10 cellular contexts compared by ENCODE assay signal in genomic region chr10:123997486-123998196, GRCh38.
DNase-seq lines count a peak whose midpoint lies in the region; ATAC-seq, FAIRE-seq and TF ChIP-seq lines count a peak whose summit lies in the region.
"Had no signal": no experiment of that assay in that cellular context is flagged by ENCODE, and none has a peak within 500 bp of the region (broad histone marks: within the 10 kb centered on the region; RNA-seq: fewer than 3 reads in every experiment).

No MANE protein-coding gene starts in this region.

- H3K4me3 Mint-ChIP-seq in activated CD8-positive, alpha-beta memory T cell treated with anti-CD3 and anti-CD28 coated beads, Interleukin-2, amount 10 ng/mL, durations not matched to agents 7 days and 5 days, result no peak overlapping the region

- no peaks in the 10 kb centered on the region for H3K9me3 ChIP-seq in kidney (ENCODE audit: control insufficient read depth in 1 of 2, low read length in 2 of 2)

- intact Hi-C loops in kidney (cut with DNase I), result loop anchor here (5.0 to 10.0 kb wide), 2 partner anchors 267 to 390 kb away; no protein-coding TSS in a partner anchor

- TF ChIP-seq CTCF in kidney (IDR thresholded peaks at IDR 0.05; ENCODE audit: borderline replicate concordance, extremely low read depth, insufficient read depth), result no peak

- H3K36me3 ChIP-seq in kidney (ENCODE audit: control insufficient read depth in 1 of 2, insufficient read depth in 2 of 2, low read length in 2 of 2), result no peaks in the 10 kb centered on the region

- H3K27me3 Mint-ChIP-seq in activated CD8-positive, alpha-beta memory T cell treated with anti-CD3 and anti-CD28 coated beads, Interleukin-2, amount 10 ng/mL, durations not matched to agents 7 days and 5 days, result peaks cover 39% of the 10 kb centered on the region

- H3K9ac ChIP-seq in kidney (ENCODE audit: low read length in 2 of 2), result no peak overlapping the region

- H3K4me3 ChIP-seq in kidney (ENCODE audit: low read length in 2 of 2), result no peak overlapping the region

- no peak overlapping the region for H3K27ac ChIP-seq in kidney (ENCODE audit: low read depth in 2 of 2, low read length in 2 of 2)

- peaks cover 5% of the 10 kb centered on the region for H3K4me1 Mint-ChIP-seq in activated CD8-positive, alpha-beta memory T cell treated with anti-CD3 and anti-CD28 coated beads, Interleukin-2, amount 10 ng/mL, durations not matched to agents 7 days and 5 days

- H3K9me3 Mint-ChIP-seq in activated CD8-positive, alpha-beta memory T cell treated with anti-CD3 and anti-CD28 coated beads, Interleukin-2, amount 10 ng/mL, durations not matched to agents 7 days and 5 days (ENCODE audit: low read depth), result no peaks in the 10 kb centered on the region

- no peak for FAIRE-seq in kidney (lab: Jason Lieb, UNC)
- peak; percentile 79 for FAIRE-seq in urothelium cell line (lab: Jason Lieb, UNC)
- FAIRE-seq: A204.1, endometrium had no signal

- no peak overlapping the region for H3K27ac Mint-ChIP-seq in activated CD8-positive, alpha-beta memory T cell treated with anti-CD3 and anti-CD28 coated beads, Interleukin-2, amount 10 ng/mL, durations not matched to agents 7 days and 5 days

- H3K4me1 ChIP-seq in kidney (ENCODE audit: control insufficient read depth in 1 of 2, insufficient read depth in 1 of 2, low read depth in 1 of 2, low read length in 2 of 2), result peaks cover 0 to 11% of the 10 kb centered on the region in 2 donors

- CTCF ChIA-PET in activated CD8-positive, alpha-beta memory T cell treated with anti-CD3 and anti-CD28 coated beads, Interleukin-2, amount 10 ng/mL, durations not matched to agents 7 days and 5 days (lab: Charles Lee), result interaction anchor here (10.0 kb wide), 1 partner anchor 392 kb away, joined by 146 read pairs; no protein-coding TSS in a partner anchor

- DNase-seq in NK-92 treated with Interleukin-12 subunit alpha and Interleukin-12 subunit beta, amount 100 ng/mL, for 24 hours (lab: John Stamatoyannopoulos, UW), result peak; percentile 43
- DNase-seq in NK-92 (lab: John Stamatoyannopoulos, UW; ENCODE audit: unreplicated experiment) (no peak), amniotic stem cell (lab: John Stamatoyannopoulos, UW) (peak; percentile 95), kidney (peak; percentile 57), urothelium cell line (ENCODE audit: low spot score) (peak; percentile 76), middle frontal gyrus (ENCODE audit: extremely low spot score, low spot score) (no peak)
- DNase-seq in activated CD8-positive, alpha-beta memory T cell treated with anti-CD3 and anti-CD28 coated beads, Interleukin-2, amount 10 ng/mL, durations not matched to agents 7 days and 5 days, result no peak
- DNase-seq in activated CD4-positive, CD25-positive, alpha-beta regulatory T cell treated with anti-CD3 and anti-CD28 coated beads, Interleukin-2, amount 50 U/mL, for 72 hours, result no peak

- no peak for ATAC-seq in activated CD8-positive, alpha-beta memory T cell treated with anti-CD3 and anti-CD28 coated beads, Interleukin-2, amount 10 ng/mL, durations not matched to agents 7 days and 5 days

- H3K36me3 Mint-ChIP-seq in activated CD8-positive, alpha-beta memory T cell treated with anti-CD3 and anti-CD28 coated beads, Interleukin-2, amount 10 ng/mL, durations not matched to agents 7 days and 5 days, result no peaks in the 10 kb centered on the region

Comparison
In these comparisons a context has a peak if more than half of its experiments do, and no peak if none do; other contexts are left out.
1. DNase-seq: peak in NK-92 treated with Interleukin-12 subunit alpha and Interleukin-12 subunit beta, amount 100 ng/mL, for 24 hours (single experiment), amniotic stem cell (single experiment), kidney (single experiment) and urothelium cell line (single experiment); none in NK-92 (single experiment), middle frontal gyrus (single experiment), activated CD8-positive, alpha-beta memory T cell treated with anti-CD3 and anti-CD28 coated beads, Interleukin-2, amount 10 ng/mL, durations not matched to agents 7 days and 5 days (single experiment) and activated CD4-positive, CD25-positive, alpha-beta regulatory T cell treated with anti-CD3 and anti-CD28 coated beads, Interleukin-2, amount 50 U/mL, for 72 hours (single experiment).